12 cellular contexts compared by ENCODE assay signal in genomic region chr18:10530852-10531251, GRCh38. TPM values are rescaled to one million over a fixed set of nuclear protein-coding genes. Genes with fewer than 3 reads are reported as not detected.
DNase-seq lines count a peak whose midpoint lies in the region; ATAC-seq and TF ChIP-seq lines count a peak whose summit lies in the region.
"Had no signal": no experiment of that assay in that cellular context is flagged by ENCODE, and none has a peak within 500 bp of the region (broad histone marks: within the 10 kb centered on the region; RNA-seq: fewer than 3 reads in every experiment).

No MANE protein-coding gene starts in this region.

- H3K36me3 Mint-ChIP-seq in stimulated activated effector memory CD8-positive, alpha-beta T cell treated with anti-CD3 and anti-CD28 coated beads, Interleukin-12 subunit alpha, Interleukin-12 subunit beta, amount 100 ng/mL, for 72 hours, result peaks cover 43% of the 10 kb centered on the region

- ATAC-seq in foreskin keratinocyte (peak; percentile 61), HG03571 (IDR thresholded peaks at IDR 0.05; ENCODE audit: unreplicated experiment) (no peak)
- ATAC-seq in stimulated activated effector memory CD8-positive, alpha-beta T cell treated with anti-CD3 and anti-CD28 coated beads, Interleukin-12 subunit alpha, Interleukin-12 subunit beta, amount 100 ng/mL, for 72 hours, result peak; percentile 75
- ATAC-seq: left colon, pancreas had no signal

- H3K9ac ChIP-seq in colonic mucosa (ENCODE audit: low read depth in 2 of 2, low read length in 2 of 2), result no peak overlapping the region

- H3K4me1 ChIP-seq in foreskin keratinocyte (peaks cover 4% of the 10 kb centered on the region), colonic mucosa (peaks cover 4% of the 10 kb centered on the region)

- TF ChIP-seq CTCF in foreskin keratinocyte (conservative IDR thresholded peaks at IDR 0.05) (no peak), colonic mucosa (IDR thresholded peaks at IDR 0.05) (no peak), GM10248 (IDR thresholded peaks at IDR 0.05; ENCODE audit: control extremely low read depth, extremely low read depth, low read depth, missing control alignments) (no peak)

- peak overlapping the region; percentile 90 for H3K27ac Mint-ChIP-seq in stimulated activated effector memory CD8-positive, alpha-beta T cell treated with anti-CD3 and anti-CD28 coated beads, Interleukin-12 subunit alpha, Interleukin-12 subunit beta, amount 100 ng/mL, for 72 hours

- no peaks in the 10 kb centered on the region for H3K9me3 Mint-ChIP-seq in stimulated activated effector memory CD8-positive, alpha-beta T cell treated with anti-CD3 and anti-CD28 coated beads, Interleukin-12 subunit alpha, Interleukin-12 subunit beta, amount 100 ng/mL, for 72 hours

- H3K4me3 Mint-ChIP-seq in stimulated activated effector memory CD8-positive, alpha-beta T cell treated with anti-CD3 and anti-CD28 coated beads, Interleukin-12 subunit alpha, Interleukin-12 subunit beta, amount 100 ng/mL, for 72 hours, result peak overlapping the region; percentile 59

- H3K4me1 Mint-ChIP-seq in stimulated activated effector memory CD8-positive, alpha-beta T cell treated with anti-CD3 and anti-CD28 coated beads, Interleukin-12 subunit alpha, Interleukin-12 subunit beta, amount 100 ng/mL, for 72 hours, result peaks cover 34% of the 10 kb centered on the region

- POLR2A ChIA-PET in GM10248 (lab: Yijun Ruan, JAX), result no interaction called here

- H3K27me3 ChIP-seq in foreskin keratinocyte (no peaks in the 10 kb centered on the region), colonic mucosa (no peaks in the 10 kb centered on the region)
- H3K27me3 ChIP-seq: pancreas had no signal

- CTCF ChIA-PET in GM10248 (lab: Yijun Ruan, JAX), result interaction anchor here (1.0 to 1.4 kb wide), 3 partner anchors 11 to 29 kb away, joined by 3 read pairs; no protein-coding TSS in a partner anchor

- H3K9me3 ChIP-seq in colonic mucosa, result no peaks in the 10 kb centered on the region
- H3K9me3 ChIP-seq: HAP-1, pancreas had no signal

- H3K4me3 ChIP-seq in colonic mucosa, result no peak overlapping the region
- H3K4me3 ChIP-seq: HAP-1, pancreas had no signal

- peak; percentile 73 for DNase-seq in activated effector memory CD4-positive, alpha-beta T cell treated with anti-CD3 and anti-CD28 coated beads, Interleukin-2, amount 50 U/mL, for 16 hours
- DNase-seq in activated effector memory CD4-positive, alpha-beta T cell treated with Interleukin-2 at 50 U/mL for 16 hours, result no peak
- peak; percentile 24 for DNase-seq in activated T-cell treated with anti-CD3 and anti-CD28 coated beads for 4 hours
- DNase-seq in foreskin keratinocyte, result peak in 1 of 2 donors; percentile 40
- no peak for DNase-seq in stimulated activated effector memory CD8-positive, alpha-beta T cell treated with anti-CD3 and anti-CD28 coated beads, Interleukin-12 subunit alpha, Interleukin-12 subunit beta, amount 100 ng/mL, for 72 hours (ENCODE audit: low spot score in 2 of 2)
- no peak for DNase-seq in colonic mucosa
- DNase-seq in GM10248 (ENCODE audit: extremely low spot score), result no peak
- DNase-seq: left colon, NCI-H774, pancreas had no signal

- H3K27ac ChIP-seq in foreskin keratinocyte (no peak overlapping the region), colonic mucosa (no peak overlapping the region)
- H3K27ac ChIP-seq: pancreas had no signal

- intact Hi-C loops in colonic mucosa (cut with DNase I), result no loop called here

- no peaks in the 10 kb centered on the region for H3K36me3 ChIP-seq in colonic mucosa
- H3K36me3 ChIP-seq: pancreas had no signal

RNA-seq across cellular contexts. Expression of gene NAPG, which starts 5.0 kb away (rescaled TPM):
- total RNA-seq in foreskin keratinocyte (28.3 and 28.6 TPM in 2 replicates), colonic mucosa (10 to 100 TPM; 29.0 to 36.0 TPM)
- 9.5 and 11.1 TPM in 2 replicates for polyA plus RNA-seq in foreskin keratinocyte

Comparison
In these comparisons a context has a peak if more than half of its experiments do, and no peak if none do; other contexts are left out.
1. DNase-seq: peak in activated effector memory CD4-positive, alpha-beta T cell treated with anti-CD3 and anti-CD28 coated beads, Interleukin-2, amount 50 U/mL, for 16 hours (single experiment) and activated T-cell treated with anti-CD3 and anti-CD28 coated beads for 4 hours (single experiment); none in activated effector memory CD4-positive, alpha-beta T cell treated with Interleukin-2 at 50 U/mL for 16 hours (single experiment), stimulated activated effector memory CD8-positive, alpha-beta T cell treated with anti-CD3 and anti-CD28 coated beads, Interleukin-12 subunit alpha, Interleukin-12 subunit beta, amount 100 ng/mL, for 72 hours (0 of 2), colonic mucosa (single experiment) and GM10248 (single experiment).